Comparison of ENCODE assay signal across 28 cellular contexts in genomic region chr2:31082002-31082401, GRCh38. TPM values are rescaled to one million over a fixed set of nuclear protein-coding genes. Genes with fewer than 3 reads are reported as not detected.
"Had no signal": no experiment of that assay in that cellular context is flagged by ENCODE, and none has a peak within 500 bp of the region (broad histone marks: within the 10 kb centered on the region; RNA-seq: fewer than 3 reads in every experiment).

No MANE protein-coding gene starts in this region.

- H3K27me3 ChIP-seq: brain microvascular endothelial cell, ovary, upper lobe of left lung had no signal

- H3K9me3 ChIP-seq: esophagus muscularis mucosa, lower lobe of right lung, ovary, upper lobe of left lung had no signal

- H3K27ac ChIP-seq: brain microvascular endothelial cell, esophagus muscularis mucosa, lower lobe of right lung, ovary, skin epidermis, upper lobe of left lung had no signal

- H3K27me3 Mint-ChIP-seq: stimulated activated naive CD8-positive, alpha-beta T cell treated with anti-CD3 and anti-CD28 coated beads, Interleukin-15, Interleukin-2, amounts not matched to agents 100 ng/mL and 50 ng/mL, for 24 hours had no signal

- H3K36me3 ChIP-seq: brain microvascular endothelial cell, esophagus muscularis mucosa, lower lobe of right lung, ovary, upper lobe of left lung had no signal

- H3K4me3 Mint-ChIP-seq: activated CD4-positive, alpha-beta memory T cell treated with anti-CD3 and anti-CD28 coated beads, Interleukin-2, amount 10 ng/mL, durations not matched to agents 7 days and 5 days; activated CD4-positive, alpha-beta T cell treated with anti-CD3 and anti-CD28 coated beads, Interleukin-2, amount 10 ng/mL, durations not matched to agents 7 days and 5 days; activated naive CD4-positive, alpha-beta T cell treated with anti-CD3 and anti-CD28 coated beads, Interleukin-2, amount 10 ng/mL, durations not matched to agents 7 days and 5 days; activated naive CD8-positive, alpha-beta T cell treated with anti-CD3 and anti-CD28 coated beads, Interleukin-2, amount 10 ng/mL, durations not matched to agents 7 days and 5 days; activated T-cell treated with anti-CD3 and anti-CD28 coated beads, Interleukin-2, amount 50 U/mL, for 24 hours; natural killer cell; stimulated activated effector memory CD8-positive, alpha-beta T cell treated with anti-CD3 and anti-CD28 coated beads, Interleukin-12 subunit alpha, Interleukin-12 subunit beta, amount 100 ng/mL, for 72 hours; stimulated activated naive CD8-positive, alpha-beta T cell treated with anti-CD3 and anti-CD28 coated beads, Interleukin-15, Interleukin-2, amounts not matched to agents 100 ng/mL and 50 ng/mL, for 24 hours had no signal

- H3K4me1 ChIP-seq: esophagus muscularis mucosa, lower lobe of right lung, upper lobe of left lung had no signal

- H3K4me3 ChIP-seq: esophagus muscularis mucosa, lower lobe of right lung, ovary, skin epidermis, upper lobe of left lung had no signal

- ATAC-seq: left colon; lower lobe of right lung; natural killer cell; sciatic nerve; stimulated activated effector memory CD8-positive, alpha-beta T cell treated with anti-CD3 and anti-CD28 coated beads, Interleukin-12 subunit alpha, Interleukin-12 subunit beta, amount 100 ng/mL, for 72 hours had no signal

- DNase-seq: activated CD4-positive, alpha-beta memory T cell treated with anti-CD3 and anti-CD28 coated beads, Interleukin-2, amount 10 ng/mL, durations not matched to agents 7 days and 5 days; activated CD4-positive, alpha-beta T cell treated with anti-CD3 and anti-CD28 coated beads for 1 hour; activated CD4-positive, alpha-beta T cell treated with anti-CD3 and anti-CD28 coated beads, Interleukin-2, amount 10 ng/mL, durations not matched to agents 7 days and 5 days; activated CD8-positive, alpha-beta memory T cell treated with anti-CD3 and anti-CD28 coated beads, Interleukin-2, amount 50 U/mL, for 48 hours; activated gamma-delta T cell; activated naive CD4-positive, alpha-beta T cell treated with anti-CD3 and anti-CD28 coated beads, Interleukin-2, amount 10 ng/mL, durations not matched to agents 7 days and 5 days; activated naive CD8-positive, alpha-beta T cell treated with anti-CD3 and anti-CD28 coated beads, Interleukin-2, amount 10 ng/mL, durations not matched to agents 7 days and 5 days; activated T-cell treated with anti-CD3 and anti-CD28 coated beads, Interleukin-2, amount 50 U/mL, for 24 hours; amniotic stem cell; brain microvascular endothelial cell; caudate nucleus; glutamatergic neuron; islet precursor cell; left colon; lower lobe of right lung; mesendoderm; natural killer cell; ovary; retina; stimulated activated CD4-positive, alpha-beta T cell treated with anti-CD3 and anti-CD28 coated beads, Interleukin-4, amount 100 ng/mL, for 24 hours; T-helper 2 cell; upper lobe of left lung had no signal

- H3K9me3 Mint-ChIP-seq: activated CD4-positive, alpha-beta memory T cell treated with anti-CD3 and anti-CD28 coated beads, Interleukin-2, amount 10 ng/mL, durations not matched to agents 7 days and 5 days; activated CD4-positive, alpha-beta T cell treated with anti-CD3 and anti-CD28 coated beads, Interleukin-2, amount 10 ng/mL, durations not matched to agents 7 days and 5 days; activated naive CD4-positive, alpha-beta T cell treated with anti-CD3 and anti-CD28 coated beads, Interleukin-2, amount 10 ng/mL, durations not matched to agents 7 days and 5 days; activated naive CD8-positive, alpha-beta T cell treated with anti-CD3 and anti-CD28 coated beads, Interleukin-2, amount 10 ng/mL, durations not matched to agents 7 days and 5 days; activated T-cell treated with anti-CD3 and anti-CD28 coated beads, Interleukin-2, amount 50 U/mL, for 24 hours; natural killer cell; stimulated activated effector memory CD8-positive, alpha-beta T cell treated with anti-CD3 and anti-CD28 coated beads, Interleukin-12 subunit alpha, Interleukin-12 subunit beta, amount 100 ng/mL, for 72 hours; stimulated activated naive CD8-positive, alpha-beta T cell treated with anti-CD3 and anti-CD28 coated beads, Interleukin-15, Interleukin-2, amounts not matched to agents 100 ng/mL and 50 ng/mL, for 24 hours had no signal

- H3K4me1 Mint-ChIP-seq: activated CD4-positive, alpha-beta memory T cell treated with anti-CD3 and anti-CD28 coated beads, Interleukin-2, amount 10 ng/mL, durations not matched to agents 7 days and 5 days; activated CD4-positive, alpha-beta T cell treated with anti-CD3 and anti-CD28 coated beads, Interleukin-2, amount 10 ng/mL, durations not matched to agents 7 days and 5 days; activated naive CD4-positive, alpha-beta T cell treated with anti-CD3 and anti-CD28 coated beads, Interleukin-2, amount 10 ng/mL, durations not matched to agents 7 days and 5 days; activated naive CD8-positive, alpha-beta T cell treated with anti-CD3 and anti-CD28 coated beads, Interleukin-2, amount 10 ng/mL, durations not matched to agents 7 days and 5 days; natural killer cell; stimulated activated effector memory CD8-positive, alpha-beta T cell treated with anti-CD3 and anti-CD28 coated beads, Interleukin-12 subunit alpha, Interleukin-12 subunit beta, amount 100 ng/mL, for 72 hours had no signal

- H3K27ac Mint-ChIP-seq: activated CD4-positive, alpha-beta memory T cell treated with anti-CD3 and anti-CD28 coated beads, Interleukin-2, amount 10 ng/mL, durations not matched to agents 7 days and 5 days; activated CD4-positive, alpha-beta T cell treated with anti-CD3 and anti-CD28 coated beads, Interleukin-2, amount 10 ng/mL, durations not matched to agents 7 days and 5 days; activated naive CD4-positive, alpha-beta T cell treated with anti-CD3 and anti-CD28 coated beads, Interleukin-2, amount 10 ng/mL, durations not matched to agents 7 days and 5 days; activated naive CD8-positive, alpha-beta T cell treated with anti-CD3 and anti-CD28 coated beads, Interleukin-2, amount 10 ng/mL, durations not matched to agents 7 days and 5 days; activated T-cell treated with anti-CD3 and anti-CD28 coated beads, Interleukin-2, amount 50 U/mL, for 24 hours; natural killer cell; progenitor cell of endocrine pancreas; stimulated activated effector memory CD8-positive, alpha-beta T cell treated with anti-CD3 and anti-CD28 coated beads, Interleukin-12 subunit alpha, Interleukin-12 subunit beta, amount 100 ng/mL, for 72 hours; stimulated activated naive CD8-positive, alpha-beta T cell treated with anti-CD3 and anti-CD28 coated beads, Interleukin-15, Interleukin-2, amounts not matched to agents 100 ng/mL and 50 ng/mL, for 24 hours had no signal

- H3K36me3 Mint-ChIP-seq: activated naive CD4-positive, alpha-beta T cell treated with anti-CD3 and anti-CD28 coated beads, Interleukin-2, amount 10 ng/mL, durations not matched to agents 7 days and 5 days; activated naive CD8-positive, alpha-beta T cell treated with anti-CD3 and anti-CD28 coated beads, Interleukin-2, amount 10 ng/mL, durations not matched to agents 7 days and 5 days; natural killer cell; stimulated activated effector memory CD8-positive, alpha-beta T cell treated with anti-CD3 and anti-CD28 coated beads, Interleukin-12 subunit alpha, Interleukin-12 subunit beta, amount 100 ng/mL, for 72 hours had no signal

RNA-seq across cellular contexts. Expression of gene GALNT14, which starts 56.2 kb away (rescaled TPM):
- total RNA-seq: activated CD4-positive, alpha-beta memory T cell treated with anti-CD3 and anti-CD28 coated beads, Interleukin-2, amount 10 ng/mL, durations not matched to agents 7 days and 5 days; activated CD4-positive, alpha-beta T cell treated with anti-CD3 and anti-CD28 coated beads, Interleukin-2, amount 10 ng/mL, durations not matched to agents 7 days and 5 days; activated naive CD8-positive, alpha-beta T cell treated with anti-CD3 and anti-CD28 coated beads, Interleukin-2, amount 10 ng/mL, durations not matched to agents 7 days and 5 days had no signal
